8 cellular contexts compared by ENCODE assay signal in genomic region chr11:110094298-110095073, GRCh38. TPM values are rescaled to one million over a fixed set of nuclear protein-coding genes. Genes with fewer than 3 reads are reported as not detected.
DNase-seq lines count a peak whose midpoint lies in the region; ATAC-seq and TF ChIP-seq lines count a peak whose summit lies in the region.

No MANE protein-coding gene starts in this region.

- no peaks in the 10 kb centered on the region for H3K9me3 Mint-ChIP-seq in CD4-positive, CD25-positive, alpha-beta regulatory T cell

- H3K36me3 ChIP-seq in CD4-positive, CD25-positive, alpha-beta regulatory T cell (ENCODE audit: control insufficient read depth, insufficient read depth, low read length): no peaks in the 10 kb centered on the region
- H3K36me3 ChIP-seq in Peyer's patch: no peaks in the 10 kb centered on the region
- no peaks in the 10 kb centered on the region for H3K36me3 ChIP-seq in osteoblast (ENCODE audit: insufficient read depth, low read length)

- H3K4me1 Mint-ChIP-seq in CD4-positive, CD25-positive, alpha-beta regulatory T cell: peaks cover 0 to 10% (median 6%) of the 10 kb centered on the region in 4 donors

- H3K36me3 Mint-ChIP-seq in CD4-positive, CD25-positive, alpha-beta regulatory T cell: no peaks in the 10 kb centered on the region

- no peak for ATAC-seq in CD4-positive, CD25-positive, alpha-beta regulatory T cell (ENCODE audit: low read depth in 2 of 2)
- no peak for ATAC-seq in HG02678 (IDR thresholded peaks at IDR 0.05; ENCODE audit: unreplicated experiment)
- ATAC-seq in HG03045 (IDR thresholded peaks at IDR 0.05; ENCODE audit: unreplicated experiment): no peak

- H3K27me3 ChIP-seq in CD4-positive, CD25-positive, alpha-beta regulatory T cell (ENCODE audit: control insufficient read depth, insufficient read depth, low read length): peaks cover 10% of the 10 kb centered on the region
- H3K27me3 ChIP-seq in Peyer's patch (no peaks in the 10 kb centered on the region), osteoblast (ENCODE audit: insufficient read depth, low read length) (no peaks in the 10 kb centered on the region)

- no peaks in the 10 kb centered on the region for H4K20me1 ChIP-seq in osteoblast (ENCODE audit: insufficient read depth, low read length)

- TF ChIP-seq POLR2A in Peyer's patch (IDR thresholded peaks at IDR 0.05): no peak

- no peak overlapping the region for H3K27ac ChIP-seq in CD4-positive, CD25-positive, alpha-beta regulatory T cell (ENCODE audit: insufficient read depth, low read length, poor library complexity, severe bottlenecking)
- H3K27ac ChIP-seq in Peyer's patch (peak overlapping the region; percentile 68 to 96 (median 90)), osteoblast (ENCODE audit: low read depth, low read length) (peak overlapping the region; percentile 90)

- no peak for TF ChIP-seq CTCF in Peyer's patch (IDR thresholded peaks at IDR 0.05)
- no peak for TF ChIP-seq CTCF in epithelial cell of esophagus (IDR thresholded peaks at IDR 0.05; ENCODE audit: insufficient read depth, low read depth, low read length, missing control alignments)
- no peak for TF ChIP-seq CTCF in osteoblast (IDR thresholded peaks at IDR 0.05; ENCODE audit: extremely low read depth, low read depth, low read length)

- peak overlapping the region; percentile 72 for H3K4me3 ChIP-seq in CD4-positive, CD25-positive, alpha-beta regulatory T cell (ENCODE audit: low read depth, low read length)
- H3K4me3 ChIP-seq in Peyer's patch: peak overlapping the region in 3 of 4 donors; percentile 57 to 86 (median 65)
- H3K4me3 ChIP-seq in epithelial cell of esophagus (ENCODE audit: low read length): peak overlapping the region; percentile 61
- H3K4me3 ChIP-seq in osteoblast (ENCODE audit: insufficient read depth, low read length): peak overlapping the region; percentile 82

- peaks cover 13% of the 10 kb centered on the region for H3K27me3 Mint-ChIP-seq in CD4-positive, CD25-positive, alpha-beta regulatory T cell

- peak overlapping the region; percentile 85 for H3K4me2 ChIP-seq in osteoblast (ENCODE audit: insufficient read depth, low read length)

- peaks cover 11% of the 10 kb centered on the region for H3K4me1 ChIP-seq in CD4-positive, CD25-positive, alpha-beta regulatory T cell (ENCODE audit: control insufficient read depth, insufficient read depth, low read length, poor library complexity, severe bottlenecking)
- H3K4me1 ChIP-seq in Peyer's patch: peaks cover 0 to 9% (median 5%) of the 10 kb centered on the region in 4 donors
- peaks cover 23% of the 10 kb centered on the region for H3K4me1 ChIP-seq in osteoblast (ENCODE audit: insufficient read depth, low read length)

- H3K79me2 ChIP-seq in osteoblast (ENCODE audit: insufficient read depth, low read length): peaks cover 51% of the 10 kb centered on the region

- H3K4me3 Mint-ChIP-seq in CD4-positive, CD25-positive, alpha-beta regulatory T cell: peak overlapping the region; percentile 75 to 90 (median 84)

- H2AFZ ChIP-seq in osteoblast (ENCODE audit: low read length): peak overlapping the region; percentile 94

- peak overlapping the region in 2 of 3 donors; percentile 37 to 65 for H3K27ac Mint-ChIP-seq in CD4-positive, CD25-positive, alpha-beta regulatory T cell

- H3K9me3 ChIP-seq in CD4-positive, CD25-positive, alpha-beta regulatory T cell (ENCODE audit: control insufficient read depth in 2 of 2, low read length in 2 of 2): no peaks in the 10 kb centered on the region
- H3K9me3 ChIP-seq in Peyer's patch (no peaks in the 10 kb centered on the region), osteoblast (ENCODE audit: low read depth, low read length) (no peaks in the 10 kb centered on the region)

- no peak for DNase-seq in CD4-positive, CD25-positive, alpha-beta regulatory T cell
- DNase-seq in Peyer's patch: no peak
- DNase-seq in epithelial cell of esophagus (ENCODE audit: low read depth): no peak
- peak; percentile 57 for DNase-seq in osteoblast (ENCODE audit: insufficient read length, low spot score, missing footprints)
- DNase-seq in LoVo (ENCODE audit: low spot score): no peak
- no peak for DNase-seq in NCI-H526 (lab: John Stamatoyannopoulos, UW)

RNA-seq across cellular contexts. Expression of gene ZC3H12C, which starts 1.3 kb away (rescaled TPM):
- 3.0 TPM for total RNA-seq in CD4-positive, CD25-positive, alpha-beta regulatory T cell
- polyA plus RNA-seq in CD4-positive, CD25-positive, alpha-beta regulatory T cell: under 1 TPM in 3 of 4 donors, not detected in 1; 0.02 to 0.15 (median 0.14) TPM
- total RNA-seq in Peyer's patch: 10 to 100 TPM in 3 of 4 donors, 1 to 10 TPM in 1; 5.7 to 17.3 (median 11.4) TPM
- 9.1 and 10.5 TPM in 2 replicates for total RNA-seq in osteoblast
